ENCODE assay signal across 1 cellular context in the genomic region with DNA sequence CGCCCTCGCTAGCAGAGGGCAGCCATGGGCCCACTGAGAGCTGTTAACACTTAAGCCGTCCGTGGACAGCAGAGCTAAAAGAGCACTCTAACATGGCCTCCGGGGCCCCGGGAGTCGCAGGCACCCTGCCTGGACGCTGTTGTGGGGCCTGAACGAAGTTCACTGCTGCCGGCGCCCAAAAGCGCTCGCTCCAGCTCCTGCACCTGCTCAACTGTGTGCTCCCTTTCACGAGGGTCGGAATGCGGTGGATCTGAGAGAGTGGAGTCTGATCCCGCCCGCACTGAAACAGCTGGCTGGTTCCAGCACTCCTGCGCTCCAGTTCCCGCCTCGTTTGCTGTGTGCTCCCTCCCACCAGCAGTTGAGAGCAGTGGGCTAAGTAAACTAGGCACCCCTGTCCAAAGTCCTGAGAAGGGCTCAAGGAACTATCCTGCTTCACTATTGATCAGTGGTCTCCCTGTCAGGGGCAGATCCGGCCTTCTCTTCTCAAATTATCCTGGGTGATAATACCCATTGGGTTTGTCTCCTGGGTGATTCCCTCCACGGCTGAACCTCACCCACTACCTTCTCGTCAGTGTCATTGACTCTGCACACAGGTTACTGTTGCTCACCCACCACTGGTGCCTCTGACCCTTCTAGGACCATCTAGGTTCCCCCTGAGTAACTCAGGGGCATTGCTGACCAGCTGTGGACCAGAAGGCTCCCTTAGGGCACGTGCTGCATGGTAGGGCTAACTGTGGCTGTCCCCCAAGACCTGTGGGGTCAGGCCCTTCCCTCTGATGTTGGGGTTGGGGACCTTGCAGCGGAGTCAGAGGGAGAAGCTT.
TF ChIP-seq lines count a peak whose summit lies in the region.

No MANE protein-coding gene starts in this region.

TF ChIP-seq in HepG2, 621 proteins besides CTCF, POLR2A, EP300 and RAD21 (continued from another document and continues in another):
- TF ChIP-seq, protein P1, sequence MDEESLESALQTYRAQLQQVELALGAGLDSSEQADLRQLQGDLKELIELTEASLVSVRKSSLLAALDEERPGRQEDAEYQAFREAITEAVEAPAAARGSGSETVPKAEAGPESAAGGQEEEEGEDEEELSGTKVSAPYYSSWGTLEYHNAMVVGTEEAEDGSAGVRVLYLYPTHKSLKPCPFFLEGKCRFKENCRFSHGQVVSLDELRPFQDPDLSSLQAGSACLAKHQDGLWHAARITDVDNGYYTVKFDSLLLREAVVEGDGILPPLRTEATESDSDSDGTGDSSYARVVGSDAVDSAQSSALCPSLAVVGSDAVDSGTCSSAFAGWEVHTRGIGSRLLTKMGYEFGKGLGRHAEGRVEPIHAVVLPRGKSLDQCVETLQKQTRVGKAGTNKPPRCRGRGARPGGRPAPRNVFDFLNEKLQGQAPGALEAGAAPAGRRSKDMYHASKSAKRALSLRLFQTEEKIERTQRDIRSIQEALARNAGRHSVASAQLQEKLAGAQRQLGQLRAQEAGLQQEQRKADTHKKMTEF (CRISPR knock-in tag; IDR thresholded peaks at IDR 0.05) = peak; percentile 22; the same call in 1 of the 2 replicates
- TF ChIP-seq FOXJ3 (CRISPR knock-in tag; IDR thresholded peaks at IDR 0.05; ENCODE audit: borderline replicate concordance) (peak; percentile 48; the same call in 1 of the 2 replicates), SMAD9 (CRISPR knock-in tag; IDR thresholded peaks at IDR 0.05) (no peak), NCOA1 (CRISPR knock-in tag; IDR thresholded peaks at IDR 0.05) (peak; percentile 95), MED8 (CRISPR knock-in tag; IDR thresholded peaks at IDR 0.05; ENCODE audit: insufficient replicate concordance) (no peak), ZMAT3 (CRISPR knock-in tag; conservative IDR thresholded peaks at IDR 0.05) (no peak), CREB1 (IDR thresholded peaks at IDR 0.05) (no peak), CREB1 (CRISPR knock-in tag; IDR thresholded peaks at IDR 0.05) (no peak), ZNF569 (CRISPR knock-in tag; IDR thresholded peaks at IDR 0.05; ENCODE audit: borderline replicate concordance) (no peak), ZSCAN29 (CRISPR knock-in tag; conservative IDR thresholded peaks at IDR 0.05) (0 out of 2 replicates have a peak, but pooled peaks have one; percentile 21), AKAP8 (CRISPR knock-in tag; IDR thresholded peaks at IDR 0.05) (no peak), BCL6 (CRISPR knock-in tag; IDR thresholded peaks at IDR 0.05) (no peak), ZNF644 (CRISPR knock-in tag; IDR thresholded peaks at IDR 0.05; ENCODE audit: low read depth) (no peak), RBM39 (IDR thresholded peaks at IDR 0.05; ENCODE audit: low read depth, low read length, poor library complexity, severe bottlenecking) (no peak), WIZ (CRISPR knock-in tag; IDR thresholded peaks at IDR 0.05) (peak; percentile 85; the same call in 1 of the 2 replicates), MAF1 (CRISPR knock-in tag; IDR thresholded peaks at IDR 0.05; ENCODE audit: borderline replicate concordance) (0 out of 2 replicates have a peak, but pooled peaks have one; percentile 52), HES4 (CRISPR knock-in tag; IDR thresholded peaks at IDR 0.05; ENCODE audit: borderline replicate concordance) (peak; percentile 68; the same call in 1 of the 2 replicates), ARNTL (CRISPR knock-in tag; IDR thresholded peaks at IDR 0.05) (0 out of 2 replicates have a peak, but pooled peaks have one; percentile 17), MTF2 (CRISPR knock-in tag; IDR thresholded peaks at IDR 0.05; ENCODE audit: borderline replicate concordance) (0 out of 2 replicates have a peak, but pooled peaks have one; percentile 53), NR2F6 (IDR thresholded peaks at IDR 0.05) (no peak), NR2F6 (CRISPR knock-in tag; IDR thresholded peaks at IDR 0.05) (no peak), RARA (CRISPR knock-in tag; IDR thresholded peaks at IDR 0.05) (no peak), ZNF136 (CRISPR knock-in tag; IDR thresholded peaks at IDR 0.05; ENCODE audit: low read depth) (0 out of 2 replicates have a peak, but pooled peaks have one; percentile 70), SNAPC2 (CRISPR knock-in tag; IDR thresholded peaks at IDR 0.05) (0 out of 2 replicates have a peak, but pooled peaks have one; percentile 61), ZNF343 (CRISPR knock-in tag; IDR thresholded peaks at IDR 0.05) (no peak), ZNF788 (CRISPR knock-in tag; IDR thresholded peaks at IDR 0.05; ENCODE audit: borderline replicate concordance) (0 out of 2 replicates have a peak, but pooled peaks have one; percentile 23), NFRKB (IDR thresholded peaks at IDR 0.05) (no peak), ZNF737 (CRISPR knock-in tag; IDR thresholded peaks at IDR 0.05; ENCODE audit: borderline replicate concordance) (no peak), SOX6 (IDR thresholded peaks at IDR 0.05) (no peak), SOX6 (CRISPR knock-in tag; IDR thresholded peaks at IDR 0.05) (peak; percentile 66), BRCA1 (CRISPR knock-in tag; IDR thresholded peaks at IDR 0.05) (peak; percentile 44; the same call in 1 of the 2 replicates)
- TF ChIP-seq, protein P2, sequence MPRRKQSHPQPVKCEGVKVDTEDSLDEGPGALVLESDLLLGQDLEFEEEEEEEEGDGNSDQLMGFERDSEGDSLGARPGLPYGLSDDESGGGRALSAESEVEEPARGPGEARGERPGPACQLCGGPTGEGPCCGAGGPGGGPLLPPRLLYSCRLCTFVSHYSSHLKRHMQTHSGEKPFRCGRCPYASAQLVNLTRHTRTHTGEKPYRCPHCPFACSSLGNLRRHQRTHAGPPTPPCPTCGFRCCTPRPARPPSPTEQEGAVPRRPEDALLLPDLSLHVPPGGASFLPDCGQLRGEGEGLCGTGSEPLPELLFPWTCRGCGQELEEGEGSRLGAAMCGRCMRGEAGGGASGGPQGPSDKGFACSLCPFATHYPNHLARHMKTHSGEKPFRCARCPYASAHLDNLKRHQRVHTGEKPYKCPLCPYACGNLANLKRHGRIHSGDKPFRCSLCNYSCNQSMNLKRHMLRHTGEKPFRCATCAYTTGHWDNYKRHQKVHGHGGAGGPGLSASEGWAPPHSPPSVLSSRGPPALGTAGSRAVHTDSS (CRISPR knock-in tag; conservative IDR thresholded peaks at IDR 0.05) = no peak
- TF ChIP-seq, protein P3, sequence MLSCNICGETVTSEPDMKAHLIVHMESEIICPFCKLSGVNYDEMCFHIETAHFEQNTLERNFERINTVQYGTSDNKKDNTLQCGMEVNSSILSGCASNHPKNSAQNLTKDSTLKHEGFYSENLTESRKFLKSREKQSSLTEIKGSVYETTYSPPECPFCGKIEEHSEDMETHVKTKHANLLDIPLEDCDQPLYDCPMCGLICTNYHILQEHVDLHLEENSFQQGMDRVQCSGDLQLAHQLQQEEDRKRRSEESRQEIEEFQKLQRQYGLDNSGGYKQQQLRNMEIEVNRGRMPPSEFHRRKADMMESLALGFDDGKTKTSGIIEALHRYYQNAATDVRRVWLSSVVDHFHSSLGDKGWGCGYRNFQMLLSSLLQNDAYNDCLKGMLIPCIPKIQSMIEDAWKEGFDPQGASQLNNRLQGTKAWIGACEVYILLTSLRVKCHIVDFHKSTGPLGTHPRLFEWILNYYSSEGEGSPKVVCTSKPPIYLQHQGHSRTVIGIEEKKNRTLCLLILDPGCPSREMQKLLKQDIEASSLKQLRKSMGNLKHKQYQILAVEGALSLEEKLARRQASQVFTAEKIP (CRISPR knock-in tag; IDR thresholded peaks at IDR 0.05; ENCODE audit: borderline replicate concordance) = no peak
- TF ChIP-seq, protein P4, sequence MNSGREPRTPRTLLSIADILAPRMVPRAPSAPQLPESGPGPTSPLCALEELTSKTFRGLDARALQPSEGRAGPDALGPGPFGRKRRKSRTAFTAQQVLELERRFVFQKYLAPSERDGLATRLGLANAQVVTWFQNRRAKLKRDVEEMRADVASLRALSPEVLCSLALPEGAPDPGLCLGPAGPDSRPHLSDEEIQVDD (CRISPR knock-in tag; IDR thresholded peaks at IDR 0.05; ENCODE audit: borderline replicate concordance) = no peak
- TF ChIP-seq, protein P5, sequence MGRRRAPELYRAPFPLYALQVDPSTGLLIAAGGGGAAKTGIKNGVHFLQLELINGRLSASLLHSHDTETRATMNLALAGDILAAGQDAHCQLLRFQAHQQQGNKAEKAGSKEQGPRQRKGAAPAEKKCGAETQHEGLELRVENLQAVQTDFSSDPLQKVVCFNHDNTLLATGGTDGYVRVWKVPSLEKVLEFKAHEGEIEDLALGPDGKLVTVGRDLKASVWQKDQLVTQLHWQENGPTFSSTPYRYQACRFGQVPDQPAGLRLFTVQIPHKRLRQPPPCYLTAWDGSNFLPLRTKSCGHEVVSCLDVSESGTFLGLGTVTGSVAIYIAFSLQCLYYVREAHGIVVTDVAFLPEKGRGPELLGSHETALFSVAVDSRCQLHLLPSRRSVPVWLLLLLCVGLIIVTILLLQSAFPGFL (CRISPR knock-in tag; IDR thresholded peaks at IDR 0.05) = 0 out of 2 replicates have a peak, but pooled peaks have one; percentile 24
- TF ChIP-seq, protein P6, sequence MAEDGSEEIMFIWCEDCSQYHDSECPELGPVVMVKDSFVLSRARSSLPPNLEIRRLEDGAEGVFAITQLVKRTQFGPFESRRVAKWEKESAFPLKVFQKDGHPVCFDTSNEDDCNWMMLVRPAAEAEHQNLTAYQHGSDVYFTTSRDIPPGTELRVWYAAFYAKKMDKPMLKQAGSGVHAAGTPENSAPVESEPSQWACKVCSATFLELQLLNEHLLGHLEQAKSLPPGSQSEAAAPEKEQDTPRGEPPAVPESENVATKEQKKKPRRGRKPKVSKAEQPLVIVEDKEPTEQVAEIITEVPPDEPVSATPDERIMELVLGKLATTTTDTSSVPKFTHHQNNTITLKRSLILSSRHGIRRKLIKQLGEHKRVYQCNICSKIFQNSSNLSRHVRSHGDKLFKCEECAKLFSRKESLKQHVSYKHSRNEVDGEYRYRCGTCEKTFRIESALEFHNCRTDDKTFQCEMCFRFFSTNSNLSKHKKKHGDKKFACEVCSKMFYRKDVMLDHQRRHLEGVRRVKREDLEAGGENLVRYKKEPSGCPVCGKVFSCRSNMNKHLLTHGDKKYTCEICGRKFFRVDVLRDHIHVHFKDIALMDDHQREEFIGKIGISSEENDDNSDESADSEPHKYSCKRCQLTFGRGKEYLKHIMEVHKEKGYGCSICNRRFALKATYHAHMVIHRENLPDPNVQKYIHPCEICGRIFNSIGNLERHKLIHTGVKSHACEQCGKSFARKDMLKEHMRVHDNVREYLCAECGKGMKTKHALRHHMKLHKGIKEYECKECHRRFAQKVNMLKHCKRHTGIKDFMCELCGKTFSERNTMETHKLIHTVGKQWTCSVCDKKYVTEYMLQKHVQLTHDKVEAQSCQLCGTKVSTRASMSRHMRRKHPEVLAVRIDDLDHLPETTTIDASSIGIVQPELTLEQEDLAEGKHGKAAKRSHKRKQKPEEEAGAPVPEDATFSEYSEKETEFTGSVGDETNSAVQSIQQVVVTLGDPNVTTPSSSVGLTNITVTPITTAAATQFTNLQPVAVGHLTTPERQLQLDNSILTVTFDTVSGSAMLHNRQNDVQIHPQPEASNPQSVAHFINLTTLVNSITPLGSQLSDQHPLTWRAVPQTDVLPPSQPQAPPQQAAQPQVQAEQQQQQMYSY (CRISPR knock-in tag; IDR thresholded peaks at IDR 0.05) = 0 out of 2 replicates have a peak, but pooled peaks have one; percentile 43
- TF ChIP-seq, protein P7, sequence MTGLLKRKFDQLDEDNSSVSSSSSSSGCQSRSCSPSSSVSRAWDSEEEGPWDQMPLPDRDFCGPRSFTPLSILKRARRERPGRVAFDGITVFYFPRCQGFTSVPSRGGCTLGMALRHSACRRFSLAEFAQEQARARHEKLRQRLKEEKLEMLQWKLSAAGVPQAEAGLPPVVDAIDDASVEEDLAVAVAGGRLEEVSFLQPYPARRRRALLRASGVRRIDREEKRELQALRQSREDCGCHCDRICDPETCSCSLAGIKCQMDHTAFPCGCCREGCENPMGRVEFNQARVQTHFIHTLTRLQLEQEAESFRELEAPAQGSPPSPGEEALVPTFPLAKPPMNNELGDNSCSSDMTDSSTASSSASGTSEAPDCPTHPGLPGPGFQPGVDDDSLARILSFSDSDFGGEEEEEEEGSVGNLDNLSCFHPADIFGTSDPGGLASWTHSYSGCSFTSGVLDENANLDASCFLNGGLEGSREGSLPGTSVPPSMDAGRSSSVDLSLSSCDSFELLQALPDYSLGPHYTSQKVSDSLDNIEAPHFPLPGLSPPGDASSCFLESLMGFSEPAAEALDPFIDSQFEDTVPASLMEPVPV (CRISPR knock-in tag; IDR thresholded peaks at IDR 0.05) = 0 out of 2 replicates have a peak, but pooled peaks have one; percentile 21
- TF ChIP-seq, protein P8, sequence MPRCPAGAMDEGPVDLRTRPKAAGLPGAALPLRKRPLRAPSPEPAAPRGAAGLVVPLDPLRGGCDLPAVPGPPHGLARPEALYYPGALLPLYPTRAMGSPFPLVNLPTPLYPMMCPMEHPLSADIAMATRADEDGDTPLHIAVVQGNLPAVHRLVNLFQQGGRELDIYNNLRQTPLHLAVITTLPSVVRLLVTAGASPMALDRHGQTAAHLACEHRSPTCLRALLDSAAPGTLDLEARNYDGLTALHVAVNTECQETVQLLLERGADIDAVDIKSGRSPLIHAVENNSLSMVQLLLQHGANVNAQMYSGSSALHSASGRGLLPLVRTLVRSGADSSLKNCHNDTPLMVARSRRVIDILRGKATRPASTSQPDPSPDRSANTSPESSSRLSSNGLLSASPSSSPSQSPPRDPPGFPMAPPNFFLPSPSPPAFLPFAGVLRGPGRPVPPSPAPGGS (CRISPR knock-in tag; IDR thresholded peaks at IDR 0.05) = peak; percentile 67
- TF ChIP-seq, protein P9, sequence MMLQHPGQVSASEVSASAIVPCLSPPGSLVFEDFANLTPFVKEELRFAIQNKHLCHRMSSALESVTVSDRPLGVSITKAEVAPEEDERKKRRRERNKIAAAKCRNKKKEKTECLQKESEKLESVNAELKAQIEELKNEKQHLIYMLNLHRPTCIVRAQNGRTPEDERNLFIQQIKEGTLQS (CRISPR knock-in tag; IDR thresholded peaks at IDR 0.05) = no peak
- TF ChIP-seq, protein P10, sequence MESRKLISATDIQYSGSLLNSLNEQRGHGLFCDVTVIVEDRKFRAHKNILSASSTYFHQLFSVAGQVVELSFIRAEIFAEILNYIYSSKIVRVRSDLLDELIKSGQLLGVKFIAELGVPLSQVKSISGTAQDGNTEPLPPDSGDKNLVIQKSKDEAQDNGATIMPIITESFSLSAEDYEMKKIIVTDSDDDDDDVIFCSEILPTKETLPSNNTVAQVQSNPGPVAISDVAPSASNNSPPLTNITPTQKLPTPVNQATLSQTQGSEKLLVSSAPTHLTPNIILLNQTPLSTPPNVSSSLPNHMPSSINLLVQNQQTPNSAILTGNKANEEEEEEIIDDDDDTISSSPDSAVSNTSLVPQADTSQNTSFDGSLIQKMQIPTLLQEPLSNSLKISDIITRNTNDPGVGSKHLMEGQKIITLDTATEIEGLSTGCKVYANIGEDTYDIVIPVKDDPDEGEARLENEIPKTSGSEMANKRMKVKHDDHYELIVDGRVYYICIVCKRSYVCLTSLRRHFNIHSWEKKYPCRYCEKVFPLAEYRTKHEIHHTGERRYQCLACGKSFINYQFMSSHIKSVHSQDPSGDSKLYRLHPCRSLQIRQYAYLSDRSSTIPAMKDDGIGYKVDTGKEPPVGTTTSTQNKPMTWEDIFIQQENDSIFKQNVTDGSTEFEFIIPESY (CRISPR knock-in tag; IDR thresholded peaks at IDR 0.05) = no peak
- TF ChIP-seq, protein P11, sequence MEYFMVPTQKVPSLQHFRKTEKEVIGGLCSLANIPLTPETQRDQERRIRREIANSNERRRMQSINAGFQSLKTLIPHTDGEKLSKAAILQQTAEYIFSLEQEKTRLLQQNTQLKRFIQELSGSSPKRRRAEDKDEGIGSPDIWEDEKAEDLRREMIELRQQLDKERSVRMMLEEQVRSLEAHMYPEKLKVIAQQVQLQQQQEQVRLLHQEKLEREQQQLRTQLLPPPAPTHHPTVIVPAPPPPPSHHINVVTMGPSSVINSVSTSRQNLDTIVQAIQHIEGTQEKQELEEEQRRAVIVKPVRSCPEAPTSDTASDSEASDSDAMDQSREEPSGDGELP (IDR thresholded peaks at IDR 0.05; ENCODE audit: borderline replicate concordance, low read depth) = peak; percentile 82; the same call in 1 of the 2 replicates
